In genomic region chr16:29852654-29853053, GRCh38 we compare ENCODE assay signal across 10 cellular contexts. TPM values are rescaled to one million over a fixed set of nuclear protein-coding genes. Genes with fewer than 3 reads are reported as not detected.
DNase-seq lines count a peak whose midpoint lies in the region; ATAC-seq and TF ChIP-seq lines count a peak whose summit lies in the region.
"Had no signal": no experiment of that assay in that cellular context is flagged by ENCODE, and none has a peak within 500 bp of the region (broad histone marks: within the 10 kb centered on the region; RNA-seq: fewer than 3 reads in every experiment).

No MANE protein-coding gene starts in this region.

- no peak overlapping the region for H3K27ac Mint-ChIP-seq in WTC11
- H3K27ac Mint-ChIP-seq: activated naive CD8-positive, alpha-beta T cell treated with anti-CD3 and anti-CD28 coated beads, Interleukin-2, amount 50 U/mL, for 24 hours had no signal

- no peaks in the 10 kb centered on the region; the same call in 1 of the 2 replicates for H3K27me3 Mint-ChIP-seq in WTC11 (ENCODE audit: low read depth)
- H3K27me3 Mint-ChIP-seq: activated naive CD8-positive, alpha-beta T cell treated with anti-CD3 and anti-CD28 coated beads, Interleukin-2, amount 50 U/mL, for 24 hours had no signal

- no peaks in the 10 kb centered on the region for H3K36me3 Mint-ChIP-seq in WTC11

- H4K20me1 ChIP-seq in hepatocyte (ENCODE audit: insufficient read depth, poor library complexity, severe bottlenecking): no peaks in the 10 kb centered on the region

- no peak overlapping the region for H3K4me3 Mint-ChIP-seq in WTC11
- H3K4me3 Mint-ChIP-seq: activated naive CD8-positive, alpha-beta T cell treated with anti-CD3 and anti-CD28 coated beads, Interleukin-2, amount 50 U/mL, for 24 hours had no signal

- H3K36me3 ChIP-seq in left ventricle myocardium inferior (peaks cover 3% of the 10 kb centered on the region), hepatocyte (replicated peaks; ENCODE audit: insufficient read depth, low read depth) (no peaks in the 10 kb centered on the region)

- H3K9me3 ChIP-seq in left ventricle myocardium inferior (replicated peaks): no peaks in the 10 kb centered on the region
- no peaks in the 10 kb centered on the region for H3K9me3 ChIP-seq in hepatocyte (ENCODE audit: low read depth)

- WGBS in hepatocyte (ENCODE audit: low lambda C conversion rate, missing lambda C conversion rate): 74% methylated on average over 7 of the region's 7 CpGs

- intact Hi-C loops in left ventricle myocardium inferior (cut with micrococcal nuclease): no loop called here

- POLR2A ChIA-PET in AG04449 (lab: Yijun Ruan, JAX) (no interaction called here), WTC11 (lab: Charles Lee) (interaction anchor here (0.9 kb wide), 1 partner anchor 25 kb away, joined by 3 read pairs; no protein-coding TSS in a partner anchor)

- no peak for ATAC-seq in WTC11
- ATAC-seq: activated naive CD8-positive, alpha-beta T cell treated with anti-CD3 and anti-CD28 coated beads, Interleukin-2, amount 50 U/mL, for 24 hours had no signal

- H2AFZ ChIP-seq in hepatocyte: no peak overlapping the region

- peak; percentile 16 for DNase-seq in AG04449 (ENCODE audit: low read depth, low spot score)
- DNase-seq in WTC11 (ENCODE audit: low spot score): no peak
- DNase-seq in left ventricle myocardium inferior: no peak
- no peak for DNase-seq in SHP77 (lab: John Stamatoyannopoulos, UW)
- no peak for DNase-seq in hepatocyte (ENCODE audit: low spot score)
- no peak for DNase-seq in OCI-M2 (lab: John Stamatoyannopoulos, UW; ENCODE audit: unreplicated experiment)
- DNase-seq: ACHN; activated naive CD8-positive, alpha-beta T cell treated with anti-CD3 and anti-CD28 coated beads, Interleukin-2, amount 50 U/mL, for 24 hours; kidney glomerular epithelial cell; nucleus accumbens had no signal

- H3K9me3 Mint-ChIP-seq in WTC11: no peaks in the 10 kb centered on the region
- H3K9me3 Mint-ChIP-seq: activated naive CD8-positive, alpha-beta T cell treated with anti-CD3 and anti-CD28 coated beads, Interleukin-2, amount 50 U/mL, for 24 hours had no signal

- CTCF ChIA-PET in AG04449 (lab: Yijun Ruan, JAX): interaction anchor here (0.8 to 1.9 kb wide), 7 partner anchors 10 to 179 kb away, joined by 3 to 9 read pairs (median 3); partner anchors contain the start of genes CDIPT and TLCD3B
- CTCF ChIA-PET in WTC11 (lab: Charles Lee): interaction anchor here (0.7 to 2.3 kb wide), 3 partner anchors 33 to 179 kb away, joined by 3 to 10 read pairs (median 5); partner anchors contain the start of genes MVP and TLCD3B

- peaks cover 14% of the 10 kb centered on the region for H3K4me1 Mint-ChIP-seq in WTC11
- H3K4me1 Mint-ChIP-seq: activated naive CD8-positive, alpha-beta T cell treated with anti-CD3 and anti-CD28 coated beads, Interleukin-2, amount 50 U/mL, for 24 hours had no signal

- no peaks in the 10 kb centered on the region for H3K27me3 ChIP-seq in left ventricle myocardium inferior (ENCODE audit: low read depth)
- H3K27me3 ChIP-seq in hepatocyte: no peaks in the 10 kb centered on the region

- TF ChIP-seq CTCF in AG04449 (IDR thresholded peaks at IDR 0.05; ENCODE audit: insufficient read depth, low read length, missing control alignments): no peak
- no peak for TF ChIP-seq CTCF in WTC11 (IDR thresholded peaks at IDR 0.05)
- TF ChIP-seq CTCF in left ventricle myocardium inferior (IDR thresholded peaks at IDR 0.05; ENCODE audit: borderline replicate concordance): no peak
- no peak for TF ChIP-seq CTCF in hepatocyte (IDR thresholded peaks at IDR 0.05; ENCODE audit: poor library complexity)

- no peak overlapping the region for H3K4me2 ChIP-seq in hepatocyte

- no peaks in the 10 kb centered on the region for H3K79me2 ChIP-seq in hepatocyte

- H3K4me3 ChIP-seq in AG04449 (ENCODE audit: low read depth, low read length) (no peak overlapping the region), left ventricle myocardium inferior (peak overlapping the region; percentile 18), hepatocyte (no peak overlapping the region)

- H3K4me1 ChIP-seq in left ventricle myocardium inferior: peaks cover 23% of the 10 kb centered on the region
- H3K4me1 ChIP-seq in hepatocyte (ENCODE audit: insufficient read depth): peaks cover 6% of the 10 kb centered on the region

- H3K27ac ChIP-seq in left ventricle myocardium inferior (replicated peaks) (peak overlapping the region; percentile 70), hepatocyte (no peak overlapping the region)

- no peaks in the 10 kb centered on the region for H3K9me2 ChIP-seq in hepatocyte (replicated peaks; ENCODE audit: insufficient read depth)

TF ChIP-seq in WTC11, 78 proteins besides CTCF, POLR2A, EP300 and RAD21:
- TF ChIP-seq NFYB (CRISPR knock-in tag; conservative IDR thresholded peaks at IDR 0.05; ENCODE audit: low read depth): peak; percentile 42; the same call in 1 of the 2 replicates
- TF ChIP-seq ZNF219 (CRISPR knock-in tag; IDR thresholded peaks at IDR 0.05; ENCODE audit: borderline replicate concordance): no peak
- TF ChIP-seq ZNF423 (CRISPR knock-in tag; IDR thresholded peaks at IDR 0.05): no peak
- TF ChIP-seq ELF4 (CRISPR knock-in tag; IDR thresholded peaks at IDR 0.05; ENCODE audit: low read depth): no peak
- no peak for TF ChIP-seq IRF1 (CRISPR knock-in tag; IDR thresholded peaks at IDR 0.05)
- TF ChIP-seq ZNF263 (CRISPR knock-in tag; IDR thresholded peaks at IDR 0.05; ENCODE audit: low read depth): no peak
- TF ChIP-seq USF2 (CRISPR knock-in tag; IDR thresholded peaks at IDR 0.05): peak; percentile 21; the same call in 1 of the 2 replicates

RNA-seq across cellular contexts. Expression of gene CDIPT, which starts 10.4 kb away (rescaled TPM):
- total RNA-seq in WTC11 (2021) (70.7 to 71.7 TPM (median 70.9 TPM) in 3 replicates), left ventricle myocardium inferior (68.6 TPM), hepatocyte (94.1 and 97.1 TPM in 2 replicates)
- polyA plus RNA-seq in hepatocyte: 143 and 147 TPM in 2 replicates

RNA-seq across cellular contexts. Expression of gene MVP, which starts 32.4 kb away (rescaled TPM):
- total RNA-seq in WTC11 (2021): 8.9 to 10.8 TPM (median 10.0 TPM) in 3 replicates
- 38.6 TPM for total RNA-seq in left ventricle myocardium inferior
- 80.0 and 121 TPM in 2 replicates for total RNA-seq in hepatocyte
- 140 and 146 TPM in 2 replicates for polyA plus RNA-seq in hepatocyte

RNA-seq across cellular contexts. Expression of gene PAGR1, which starts 36.7 kb away (rescaled TPM):
- total RNA-seq in WTC11 (2021) (60.1 to 69.0 TPM (median 66.8 TPM) in 3 replicates), left ventricle myocardium inferior (12.9 TPM), hepatocyte (31.6 and 39.3 TPM in 2 replicates)
- polyA plus RNA-seq in hepatocyte: 48.5 and 53.4 TPM in 2 replicates

RNA-seq across cellular contexts. Expression of gene PRRT2, which starts 40.7 kb away (rescaled TPM):
- 20.5 to 25.3 TPM (median 23.6 TPM) in 3 replicates for total RNA-seq in WTC11 (2021)
- 2.1 TPM for total RNA-seq in left ventricle myocardium inferior
- 7.0 and 8.0 TPM in 2 replicates for total RNA-seq in hepatocyte
- polyA plus RNA-seq in hepatocyte: 11.1 and 23.9 TPM in 2 replicates

RNA-seq across cellular contexts. Expression of gene MAZ, which starts 46.3 kb away (rescaled TPM):
- total RNA-seq in WTC11 (2021) (392 to 405 TPM (median 395 TPM) in 3 replicates), left ventricle myocardium inferior (77.6 TPM), hepatocyte (123 and 132 TPM in 2 replicates)
- polyA plus RNA-seq in hepatocyte: 190 and 192 TPM in 2 replicates
